Comparison of ENCODE assay signal across 1 cellular context in the genomic region with DNA sequence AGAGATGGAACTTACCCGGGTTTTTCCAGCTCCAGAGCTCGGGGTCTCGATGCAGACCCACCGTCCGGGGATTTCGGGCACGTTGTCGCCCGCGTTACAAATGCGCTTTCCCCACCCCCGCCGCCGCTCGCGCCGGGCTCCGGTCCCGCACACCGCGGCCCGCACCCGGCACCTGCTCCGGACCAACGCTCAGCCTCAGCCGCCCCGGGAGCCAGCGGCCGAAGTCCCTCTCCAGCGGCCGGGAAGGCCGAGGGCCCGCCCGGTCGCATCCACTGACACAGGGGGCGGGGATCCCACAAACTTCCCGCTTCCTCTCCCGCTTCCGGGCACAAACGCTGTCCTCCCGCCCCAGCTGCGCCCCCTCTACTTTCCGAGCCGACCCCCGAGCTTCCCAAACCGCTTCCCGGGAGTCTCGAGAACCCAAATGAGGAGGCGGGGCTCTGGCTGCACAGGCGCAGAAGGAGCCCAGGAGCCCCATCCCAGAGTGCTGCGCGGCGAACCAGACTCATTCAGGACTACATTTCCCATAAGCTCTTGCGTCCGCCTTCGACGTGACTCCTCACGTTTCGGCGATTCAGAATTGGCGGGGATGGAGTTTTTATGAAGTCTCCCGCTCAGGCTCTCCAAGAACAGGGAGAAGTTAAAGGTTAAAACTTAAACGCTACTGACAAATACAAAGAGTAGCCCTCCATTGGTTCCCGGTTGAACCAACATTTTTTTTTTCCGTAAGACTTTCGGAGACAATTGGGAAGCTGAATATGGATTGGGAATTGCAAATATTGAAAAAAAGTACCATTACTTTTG.
TF ChIP-seq lines count a peak whose summit lies in the region.

A gene (minus strand): TSS at position 442 of the 804 bp plus-strand sequence. CDS start 2,553 bp downstream, outside the sequence.

TF ChIP-seq in HepG2, 621 proteins besides CTCF, POLR2A, EP300 and RAD21 (continued from another document and continues in another):
- TF ChIP-seq, protein P1, sequence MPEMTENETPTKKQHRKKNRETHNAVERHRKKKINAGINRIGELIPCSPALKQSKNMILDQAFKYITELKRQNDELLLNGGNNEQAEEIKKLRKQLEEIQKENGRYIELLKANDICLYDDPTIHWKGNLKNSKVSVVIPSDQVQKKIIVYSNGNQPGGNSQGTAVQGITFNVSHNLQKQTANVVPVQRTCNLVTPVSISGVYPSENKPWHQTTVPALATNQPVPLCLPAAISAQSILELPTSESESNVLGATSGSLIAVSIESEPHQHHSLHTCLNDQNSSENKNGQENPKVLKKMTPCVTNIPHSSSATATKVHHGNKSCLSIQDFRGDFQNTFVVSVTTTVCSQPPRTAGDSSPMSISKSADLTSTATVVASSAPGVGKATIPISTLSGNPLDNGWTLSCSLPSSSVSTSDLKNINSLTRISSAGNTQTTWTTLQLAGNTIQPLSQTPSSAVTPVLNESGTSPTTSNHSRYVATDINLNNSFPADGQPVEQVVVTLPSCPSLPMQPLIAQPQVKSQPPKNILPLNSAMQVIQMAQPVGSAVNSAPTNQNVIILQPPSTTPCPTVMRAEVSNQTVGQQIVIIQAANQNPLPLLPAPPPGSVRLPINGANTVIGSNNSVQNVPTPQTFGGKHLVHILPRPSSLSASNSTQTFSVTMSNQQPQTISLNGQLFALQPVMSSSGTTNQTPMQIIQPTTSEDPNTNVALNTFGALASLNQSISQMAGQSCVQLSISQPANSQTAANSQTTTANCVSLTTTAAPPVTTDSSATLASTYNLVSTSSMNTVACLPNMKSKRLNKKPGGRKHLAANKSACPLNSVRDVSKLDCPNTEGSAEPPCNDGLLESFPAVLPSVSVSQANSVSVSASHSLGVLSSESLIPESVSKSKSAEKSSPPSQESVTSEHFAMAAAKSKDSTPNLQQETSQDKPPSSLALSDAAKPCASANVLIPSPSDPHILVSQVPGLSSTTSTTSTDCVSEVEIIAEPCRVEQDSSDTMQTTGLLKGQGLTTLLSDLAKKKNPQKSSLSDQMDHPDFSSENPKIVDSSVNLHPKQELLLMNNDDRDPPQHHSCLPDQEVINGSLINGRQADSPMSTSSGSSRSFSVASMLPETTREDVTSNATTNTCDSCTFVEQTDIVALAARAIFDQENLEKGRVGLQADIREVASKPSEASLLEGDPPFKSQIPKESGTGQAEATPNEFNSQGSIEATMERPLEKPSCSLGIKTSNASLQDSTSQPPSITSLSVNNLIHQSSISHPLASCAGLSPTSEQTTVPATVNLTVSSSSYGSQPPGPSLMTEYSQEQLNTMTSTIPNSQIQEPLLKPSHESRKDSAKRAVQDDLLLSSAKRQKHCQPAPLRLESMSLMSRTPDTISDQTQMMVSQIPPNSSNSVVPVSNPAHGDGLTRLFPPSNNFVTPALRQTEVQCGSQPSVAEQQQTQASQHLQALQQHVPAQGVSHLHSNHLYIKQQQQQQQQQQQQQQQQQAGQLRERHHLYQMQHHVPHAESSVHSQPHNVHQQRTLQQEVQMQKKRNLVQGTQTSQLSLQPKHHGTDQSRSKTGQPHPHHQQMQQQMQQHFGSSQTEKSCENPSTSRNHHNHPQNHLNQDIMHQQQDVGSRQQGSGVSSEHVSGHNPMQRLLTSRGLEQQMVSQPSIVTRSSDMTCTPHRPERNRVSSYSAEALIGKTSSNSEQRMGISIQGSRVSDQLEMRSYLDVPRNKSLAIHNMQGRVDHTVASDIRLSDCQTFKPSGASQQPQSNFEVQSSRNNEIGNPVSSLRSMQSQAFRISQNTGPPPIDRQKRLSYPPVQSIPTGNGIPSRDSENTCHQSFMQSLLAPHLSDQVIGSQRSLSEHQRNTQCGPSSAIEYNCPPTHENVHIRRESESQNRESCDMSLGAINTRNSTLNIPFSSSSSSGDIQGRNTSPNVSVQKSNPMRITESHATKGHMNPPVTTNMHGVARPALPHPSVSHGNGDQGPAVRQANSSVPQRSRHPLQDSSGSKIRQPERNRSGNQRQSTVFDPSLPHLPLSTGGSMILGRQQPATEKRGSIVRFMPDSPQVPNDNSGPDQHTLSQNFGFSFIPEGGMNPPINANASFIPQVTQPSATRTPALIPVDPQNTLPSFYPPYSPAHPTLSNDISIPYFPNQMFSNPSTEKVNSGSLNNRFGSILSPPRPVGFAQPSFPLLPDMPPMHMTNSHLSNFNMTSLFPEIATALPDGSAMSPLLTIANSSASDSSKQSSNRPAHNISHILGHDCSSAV (CRISPR knock-in tag; IDR thresholded peaks at IDR 0.05; ENCODE audit: borderline replicate concordance) = no peak
- TF ChIP-seq ZFY (CRISPR knock-in tag; IDR thresholded peaks at IDR 0.05) (peak; percentile 94), NFKB2 (CRISPR knock-in tag; IDR thresholded peaks at IDR 0.05; ENCODE audit: borderline replicate concordance) (peak; percentile 70; the same call in 1 of the 2 replicates), ZNF124 (CRISPR knock-in tag; IDR thresholded peaks at IDR 0.05) (peak; percentile 14; the same call in 1 of the 2 replicates), ZNF792 (CRISPR knock-in tag; IDR thresholded peaks at IDR 0.05) (0 out of 2 replicates have a peak, but pooled peaks have one; percentile 31), ISL2 (CRISPR knock-in tag; IDR thresholded peaks at IDR 0.05) (peak; percentile 38; the same call in 1 of the 2 replicates), ZSCAN25 (CRISPR knock-in tag; IDR thresholded peaks at IDR 0.05) (0 out of 2 replicates have a peak, but pooled peaks have one; percentile 22), KLF9 (CRISPR knock-in tag; IDR thresholded peaks at IDR 0.05; ENCODE audit: low read depth) (no peak), NR2C2 (CRISPR knock-in tag; IDR thresholded peaks at IDR 0.05; ENCODE audit: borderline replicate concordance) (peak; percentile 63), ZNF660 (CRISPR knock-in tag; IDR thresholded peaks at IDR 0.05; ENCODE audit: borderline replicate concordance, low read depth) (no peak), PHF20 (CRISPR knock-in tag; IDR thresholded peaks at IDR 0.05) (peak; percentile 68; the same call in 1 of the 2 replicates), KAT2B (IDR thresholded peaks at IDR 0.05; ENCODE audit: borderline replicate concordance, low read depth, low read length) (no peak), SIN3B (IDR thresholded peaks at IDR 0.05; ENCODE audit: low read length) (0 out of 2 replicates have a peak, but pooled peaks have one; percentile 35), ZNF224 (CRISPR knock-in tag; IDR thresholded peaks at IDR 0.05) (no peak), CCDC6 (CRISPR knock-in tag; IDR thresholded peaks at IDR 0.05) (peak; percentile 33; the same call in 1 of the 2 replicates), ZNF550 (CRISPR knock-in tag; IDR thresholded peaks at IDR 0.05; ENCODE audit: borderline replicate concordance) (no peak), ZNF260 (CRISPR knock-in tag; IDR thresholded peaks at IDR 0.05; ENCODE audit: borderline replicate concordance, low read depth) (no peak), ZNF225 (CRISPR knock-in tag; IDR thresholded peaks at IDR 0.05) (peak; percentile 85), ZBTB7A (CRISPR knock-in tag; IDR thresholded peaks at IDR 0.05) (peak; percentile 87), ZFX (CRISPR knock-in tag; IDR thresholded peaks at IDR 0.05; ENCODE audit: low read depth) (peak; percentile 89), ZBTB42 (CRISPR knock-in tag; IDR thresholded peaks at IDR 0.05) (0 out of 2 replicates have a peak, but pooled peaks have one; percentile 32), HES4 (CRISPR knock-in tag; IDR thresholded peaks at IDR 0.05; ENCODE audit: borderline replicate concordance) (no peak; the same call in 1 of the 2 replicates), RBFOX2 (IDR thresholded peaks at IDR 0.05; ENCODE audit: low read depth, low read length) (peak; percentile 80), ETV6 (CRISPR knock-in tag; conservative IDR thresholded peaks at IDR 0.05) (peak; percentile 92), YEATS2 (CRISPR knock-in tag; IDR thresholded peaks at IDR 0.05; ENCODE audit: borderline replicate concordance) (peak; percentile 82), ZBTB38 (CRISPR knock-in tag; IDR thresholded peaks at IDR 0.05) (no peak)
- TF ChIP-seq, protein P2, sequence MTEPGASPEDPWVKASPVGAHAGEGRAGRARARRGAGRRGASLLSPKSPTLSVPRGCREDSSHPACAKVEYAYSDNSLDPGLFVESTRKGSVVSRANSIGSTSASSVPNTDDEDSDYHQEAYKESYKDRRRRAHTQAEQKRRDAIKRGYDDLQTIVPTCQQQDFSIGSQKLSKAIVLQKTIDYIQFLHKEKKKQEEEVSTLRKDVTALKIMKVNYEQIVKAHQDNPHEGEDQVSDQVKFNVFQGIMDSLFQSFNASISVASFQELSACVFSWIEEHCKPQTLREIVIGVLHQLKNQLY (CRISPR knock-in tag; IDR thresholded peaks at IDR 0.05) = 0 out of 2 replicates have a peak, but pooled peaks have one; percentile 24
- TF ChIP-seq, protein P3, sequence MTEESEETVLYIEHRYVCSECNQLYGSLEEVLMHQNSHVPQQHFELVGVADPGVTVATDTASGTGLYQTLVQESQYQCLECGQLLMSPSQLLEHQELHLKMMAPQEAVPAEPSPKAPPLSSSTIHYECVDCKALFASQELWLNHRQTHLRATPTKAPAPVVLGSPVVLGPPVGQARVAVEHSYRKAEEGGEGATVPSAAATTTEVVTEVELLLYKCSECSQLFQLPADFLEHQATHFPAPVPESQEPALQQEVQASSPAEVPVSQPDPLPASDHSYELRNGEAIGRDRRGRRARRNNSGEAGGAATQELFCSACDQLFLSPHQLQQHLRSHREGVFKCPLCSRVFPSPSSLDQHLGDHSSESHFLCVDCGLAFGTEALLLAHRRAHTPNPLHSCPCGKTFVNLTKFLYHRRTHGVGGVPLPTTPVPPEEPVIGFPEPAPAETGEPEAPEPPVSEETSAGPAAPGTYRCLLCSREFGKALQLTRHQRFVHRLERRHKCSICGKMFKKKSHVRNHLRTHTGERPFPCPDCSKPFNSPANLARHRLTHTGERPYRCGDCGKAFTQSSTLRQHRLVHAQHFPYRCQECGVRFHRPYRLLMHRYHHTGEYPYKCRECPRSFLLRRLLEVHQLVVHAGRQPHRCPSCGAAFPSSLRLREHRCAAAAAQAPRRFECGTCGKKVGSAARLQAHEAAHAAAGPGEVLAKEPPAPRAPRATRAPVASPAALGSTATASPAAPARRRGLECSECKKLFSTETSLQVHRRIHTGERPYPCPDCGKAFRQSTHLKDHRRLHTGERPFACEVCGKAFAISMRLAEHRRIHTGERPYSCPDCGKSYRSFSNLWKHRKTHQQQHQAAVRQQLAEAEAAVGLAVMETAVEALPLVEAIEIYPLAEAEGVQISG (CRISPR knock-in tag; IDR thresholded peaks at IDR 0.05) = peak; percentile 67
- TF ChIP-seq, protein P4, sequence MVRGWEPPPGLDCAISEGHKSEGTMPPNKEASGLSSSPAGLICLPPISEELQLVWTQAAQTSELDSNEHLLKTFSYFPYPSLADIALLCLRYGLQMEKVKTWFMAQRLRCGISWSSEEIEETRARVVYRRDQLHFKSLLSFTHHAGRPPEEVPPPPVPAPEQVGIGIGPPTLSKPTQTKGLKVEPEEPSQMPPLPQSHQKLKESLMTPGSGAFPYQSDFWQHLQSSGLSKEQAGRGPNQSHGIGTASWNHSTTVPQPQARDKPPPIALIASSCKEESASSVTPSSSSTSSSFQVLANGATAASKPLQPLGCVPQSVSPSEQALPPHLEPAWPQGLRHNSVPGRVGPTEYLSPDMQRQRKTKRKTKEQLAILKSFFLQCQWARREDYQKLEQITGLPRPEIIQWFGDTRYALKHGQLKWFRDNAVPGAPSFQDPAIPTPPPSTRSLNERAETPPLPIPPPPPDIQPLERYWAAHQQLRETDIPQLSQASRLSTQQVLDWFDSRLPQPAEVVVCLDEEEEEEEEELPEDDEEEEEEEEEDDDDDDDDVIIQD (CRISPR knock-in tag; IDR thresholded peaks at IDR 0.05; ENCODE audit: low read depth) = no peak; the same call in none of the 2 replicates
- TF ChIP-seq, protein P5, sequence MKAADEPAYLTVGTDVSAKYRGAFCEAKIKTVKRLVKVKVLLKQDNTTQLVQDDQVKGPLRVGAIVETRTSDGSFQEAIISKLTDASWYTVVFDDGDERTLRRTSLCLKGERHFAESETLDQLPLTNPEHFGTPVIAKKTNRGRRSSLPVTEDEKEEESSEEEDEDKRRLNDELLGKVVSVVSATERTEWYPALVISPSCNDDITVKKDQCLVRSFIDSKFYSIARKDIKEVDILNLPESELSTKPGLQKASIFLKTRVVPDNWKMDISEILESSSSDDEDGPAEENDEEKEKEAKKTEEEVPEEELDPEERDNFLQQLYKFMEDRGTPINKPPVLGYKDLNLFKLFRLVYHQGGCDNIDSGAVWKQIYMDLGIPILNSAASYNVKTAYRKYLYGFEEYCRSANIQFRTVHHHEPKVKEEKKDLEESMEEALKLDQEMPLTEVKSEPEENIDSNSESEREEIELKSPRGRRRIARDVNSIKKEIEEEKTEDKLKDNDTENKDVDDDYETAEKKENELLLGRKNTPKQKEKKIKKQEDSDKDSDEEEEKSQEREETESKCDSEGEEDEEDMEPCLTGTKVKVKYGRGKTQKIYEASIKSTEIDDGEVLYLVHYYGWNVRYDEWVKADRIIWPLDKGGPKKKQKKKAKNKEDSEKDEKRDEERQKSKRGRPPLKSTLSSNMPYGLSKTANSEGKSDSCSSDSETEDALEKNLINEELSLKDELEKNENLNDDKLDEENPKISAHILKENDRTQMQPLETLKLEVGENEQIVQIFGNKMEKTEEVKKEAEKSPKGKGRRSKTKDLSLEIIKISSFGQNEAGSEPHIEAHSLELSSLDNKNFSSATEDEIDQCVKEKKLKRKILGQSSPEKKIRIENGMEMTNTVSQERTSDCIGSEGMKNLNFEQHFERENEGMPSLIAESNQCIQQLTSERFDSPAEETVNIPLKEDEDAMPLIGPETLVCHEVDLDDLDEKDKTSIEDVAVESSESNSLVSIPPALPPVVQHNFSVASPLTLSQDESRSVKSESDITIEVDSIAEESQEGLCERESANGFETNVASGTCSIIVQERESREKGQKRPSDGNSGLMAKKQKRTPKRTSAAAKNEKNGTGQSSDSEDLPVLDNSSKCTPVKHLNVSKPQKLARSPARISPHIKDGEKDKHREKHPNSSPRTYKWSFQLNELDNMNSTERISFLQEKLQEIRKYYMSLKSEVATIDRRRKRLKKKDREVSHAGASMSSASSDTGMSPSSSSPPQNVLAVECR (CRISPR knock-in tag; IDR thresholded peaks at IDR 0.05; ENCODE audit: borderline replicate concordance) = peak; percentile 90
- TF ChIP-seq, protein P6, sequence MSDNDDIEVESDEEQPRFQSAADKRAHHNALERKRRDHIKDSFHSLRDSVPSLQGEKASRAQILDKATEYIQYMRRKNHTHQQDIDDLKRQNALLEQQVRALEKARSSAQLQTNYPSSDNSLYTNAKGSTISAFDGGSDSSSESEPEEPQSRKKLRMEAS (IDR thresholded peaks at IDR 0.05) = peak; percentile 76
